In the genomic region with DNA sequence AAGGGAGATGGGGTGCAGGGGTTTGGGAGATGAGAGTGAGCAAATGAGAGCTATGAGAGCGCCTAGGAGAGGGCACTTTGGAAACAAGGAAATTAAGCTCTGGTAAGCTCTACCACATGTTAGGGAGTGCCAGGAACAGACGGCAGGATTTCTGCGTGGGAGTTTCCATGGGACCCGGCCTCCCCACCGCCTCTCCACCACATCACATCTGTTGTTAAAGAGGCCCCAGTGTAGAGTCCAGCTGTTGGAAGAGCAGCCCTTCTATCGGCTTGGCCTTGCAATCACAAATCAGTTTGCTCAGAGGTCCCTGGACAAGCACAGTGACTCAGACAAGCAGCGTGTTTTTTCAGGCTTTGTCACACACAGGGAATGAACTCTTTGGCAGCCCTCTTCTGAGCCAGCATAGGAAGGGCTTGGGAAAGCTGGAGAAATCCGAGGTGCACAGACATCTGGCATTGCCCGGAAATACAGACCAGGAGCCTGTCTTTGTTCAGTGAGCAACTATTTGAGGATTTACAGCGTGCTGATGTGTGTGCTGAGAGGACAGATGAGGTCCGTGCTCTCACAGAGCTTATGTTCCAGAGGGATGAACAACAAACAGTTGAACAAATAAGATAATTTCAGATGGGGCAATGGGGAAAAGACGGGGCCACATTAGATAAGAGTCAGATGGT, we compare ENCODE assay signal across 9 cellular contexts.
DNase-seq lines count a peak whose midpoint lies in the region; ATAC-seq, FAIRE-seq and TF ChIP-seq lines count a peak whose summit lies in the region.
"Had no signal": no experiment of that assay in that cellular context is flagged by ENCODE, and none has a peak within 500 bp of the region (broad histone marks: within the 10 kb centered on the region; RNA-seq: fewer than 3 reads in every experiment).

No MANE protein-coding gene starts in this region.

- peaks cover 35% of the 10 kb centered on the region for H3K4me1 ChIP-seq in A549
- peaks cover 17% of the 10 kb centered on the region for H3K4me1 ChIP-seq in OCI-LY7 (ENCODE audit: insufficient read depth, low read length, poor library complexity, severe bottlenecking)

- POLR2A ChIA-PET in A549 (lab: Yijun Ruan, JAX) (no interaction called here), OCI-LY7 (lab: Charles Lee) (no interaction called here)
- POLR2A ChIA-PET in activated CD4-positive, alpha-beta T cell treated with anti-CD3 and anti-CD28 coated beads, Interleukin-2, amount 10 ng/mL, durations not matched to agents 7 days and 5 days (lab: Charles Lee) = no interaction called here

- peak overlapping the region in 1 of 2 experiments; percentile 38; a peak in 4 of 6 replicates for H3K27ac ChIP-seq in A549
- H3K27ac ChIP-seq in OCI-LY7 (ENCODE audit: low read depth, low read length, poor library complexity, severe bottlenecking) = no peak overlapping the region

- CTCF ChIA-PET in A549 (lab: Yijun Ruan, JAX) = interaction anchor here (1.4 kb wide), 1 partner anchor 29 kb away, joined by 4 read pairs; no protein-coding TSS in a partner anchor
- CTCF ChIA-PET in OCI-LY7 (lab: Charles Lee; ENCODE audit: unreplicated experiment) = no interaction called here
- CTCF ChIA-PET in activated CD4-positive, alpha-beta T cell treated with anti-CD3 and anti-CD28 coated beads, Interleukin-2, amount 10 ng/mL, durations not matched to agents 7 days and 5 days (lab: Charles Lee) = no interaction called here

- H3K4me3 ChIP-seq in A549 = no peak overlapping the region
- no peak overlapping the region for H3K4me3 ChIP-seq in epithelial cell of esophagus (ENCODE audit: low read length)
- no peak overlapping the region for H3K4me3 ChIP-seq in OCI-LY7 (ENCODE audit: low read depth, low read length, poor library complexity, severe bottlenecking)

- H3K4me1 Mint-ChIP-seq in nephron = peaks cover 48% of the 10 kb centered on the region
- no peaks in the 10 kb centered on the region for H3K4me1 Mint-ChIP-seq in activated CD4-positive, alpha-beta T cell treated with anti-CD3 and anti-CD28 coated beads, Interleukin-2, amount 10 ng/mL, durations not matched to agents 7 days and 5 days

- H3K79me2 ChIP-seq in OCI-LY7 (ENCODE audit: insufficient read depth, low read depth, low read length) = no peaks in the 10 kb centered on the region

- intact Hi-C loops in OCI-LY7 (cut with micrococcal nuclease; ENCODE audit: unreplicated experiment) = no loop called here

- DNase-seq in A549 (ENCODE audit: low read depth in 1 of 2, low spot score in 1 of 2) = peak; percentile 41 to 56
- DNase-seq in NCI-H82 (lab: John Stamatoyannopoulos, UW) = peak; percentile 87
- peak; percentile 50 for DNase-seq in epithelial cell of esophagus (ENCODE audit: low read depth)
- no peak for DNase-seq in OCI-LY7 (ENCODE audit: low spot score)
- no peak for DNase-seq in activated CD4-positive, alpha-beta T cell treated with anti-CD3 and anti-CD28 coated beads, Interleukin-2, amount 10 ng/mL, durations not matched to agents 7 days and 5 days
- DNase-seq: CD8-positive, alpha-beta T cell had no signal

- H3K9me2 ChIP-seq in OCI-LY7 (ENCODE audit: insufficient read depth, low read length) = no peaks in the 10 kb centered on the region

- peak overlapping the region; percentile 10 to 25 (median 22) for H3K4me3 Mint-ChIP-seq in nephron
- no peak overlapping the region for H3K4me3 Mint-ChIP-seq in activated CD4-positive, alpha-beta T cell treated with anti-CD3 and anti-CD28 coated beads, Interleukin-2, amount 10 ng/mL, durations not matched to agents 7 days and 5 days
- H3K4me3 Mint-ChIP-seq: CD8-positive, alpha-beta T cell had no signal

- WGBS in A549 (ENCODE audit: missing lambda C conversion rate) = 20% methylated on average over 12 of the region's 12 CpGs

- no TSS peak for BruUV-seq in OCI-LY7 (replicated peaks; lab: Mats Ljungman, UMichigan)

- no peak overlapping the region for H2AFZ ChIP-seq in OCI-LY7 (ENCODE audit: low read length)

- H3K4me2 ChIP-seq in A549 (peak overlapping the region; percentile 27), OCI-LY7 (ENCODE audit: low read length) (no peak overlapping the region)

- H3K9me3 ChIP-seq in A549 (peaks cover 7% of the 10 kb centered on the region; the same call in 1 of the 3 replicates), OCI-LY7 (ENCODE audit: low read length) (peaks cover 11% of the 10 kb centered on the region; the same call in 1 of the 2 replicates)

- no peak for TF ChIP-seq EP300 in A549 (IDR thresholded peaks at IDR 0.05)

- no peaks in the 10 kb centered on the region for H4K20me1 ChIP-seq in OCI-LY7 (ENCODE audit: insufficient read depth, low read length)

- no peak for FAIRE-seq in A549 (lab: Jason Lieb, UNC)

- no peaks in the 10 kb centered on the region for H3K9me3 Mint-ChIP-seq in nephron
- H3K9me3 Mint-ChIP-seq in activated CD4-positive, alpha-beta T cell treated with anti-CD3 and anti-CD28 coated beads, Interleukin-2, amount 10 ng/mL, durations not matched to agents 7 days and 5 days = peaks cover 3% of the 10 kb centered on the region
- H3K9me3 Mint-ChIP-seq: CD8-positive, alpha-beta T cell had no signal

- ATAC-seq in A549 (peak; percentile 71 to 75), HG02610 (IDR thresholded peaks at IDR 0.05; ENCODE audit: unreplicated experiment) (no peak), GM21447 (IDR thresholded peaks at IDR 0.05; ENCODE audit: unreplicated experiment) (no peak)
- ATAC-seq: CD8-positive, alpha-beta T cell had no signal

- H3K36me3 Mint-ChIP-seq in nephron (ENCODE audit: low read depth) = no peaks in the 10 kb centered on the region
- H3K36me3 Mint-ChIP-seq in activated CD4-positive, alpha-beta T cell treated with anti-CD3 and anti-CD28 coated beads, Interleukin-2, amount 10 ng/mL, durations not matched to agents 7 days and 5 days (ENCODE audit: low read depth) = no peaks in the 10 kb centered on the region
- H3K36me3 Mint-ChIP-seq: CD8-positive, alpha-beta T cell had no signal

- TF ChIP-seq CTCF in A549 (IDR thresholded peaks at IDR 0.05) (no peak), epithelial cell of esophagus (IDR thresholded peaks at IDR 0.05; ENCODE audit: insufficient read depth, low read depth, low read length, missing control alignments) (no peak), nephron (IDR thresholded peaks at IDR 0.05; ENCODE audit: unreplicated experiment in 3 of 3) (no peak), OCI-LY7 (conservative IDR thresholded peaks at IDR 0.05; ENCODE audit: low read length) (no peak)

- H3K27me3 Mint-ChIP-seq in nephron (ENCODE audit: low read depth) = peaks cover 6% of the 10 kb centered on the region
- H3K27me3 Mint-ChIP-seq in activated CD4-positive, alpha-beta T cell treated with anti-CD3 and anti-CD28 coated beads, Interleukin-2, amount 10 ng/mL, durations not matched to agents 7 days and 5 days = no peaks in the 10 kb centered on the region

- no peaks in the 10 kb centered on the region for H3K36me3 ChIP-seq in OCI-LY7 (ENCODE audit: insufficient read depth, low read length)

- no peak for TF ChIP-seq POLR2A in A549 (IDR thresholded peaks at IDR 0.05; ENCODE audit: low read length)

- no peak for TF ChIP-seq RAD21 in A549 (conservative IDR thresholded peaks at IDR 0.05 in 1 of 2, IDR thresholded peaks at IDR 0.05 in 1 of 2)

- H3K27ac Mint-ChIP-seq in nephron = peak overlapping the region; percentile 91 to 95 (median 93)
- no peak overlapping the region for H3K27ac Mint-ChIP-seq in activated CD4-positive, alpha-beta T cell treated with anti-CD3 and anti-CD28 coated beads, Interleukin-2, amount 10 ng/mL, durations not matched to agents 7 days and 5 days
- H3K27ac Mint-ChIP-seq: CD8-positive, alpha-beta T cell had no signal

TF ChIP-seq in A549, 52 proteins besides CTCF, POLR2A, EP300 and RAD21:
- no peak for TF ChIP-seq ZSCAN20 (CRISPR knock-in tag; IDR thresholded peaks at IDR 0.05)

Comparison
In these comparisons a context has a peak if more than half of its experiments do, and no peak if none do; other contexts are left out.
1. ATAC-seq: peak in A549 (2 of 2); none in HG02610 (single experiment) and GM21447 (single experiment).
2. DNase-seq: peak in A549 (2 of 2), NCI-H82 (single experiment) and epithelial cell of esophagus (single experiment); none in OCI-LY7 (single experiment) and activated CD4-positive, alpha-beta T cell treated with anti-CD3 and anti-CD28 coated beads, Interleukin-2, amount 10 ng/mL, durations not matched to agents 7 days and 5 days (single experiment).